Comparison of ENCODE assay signal across 1 cellular context in the genomic region with DNA sequence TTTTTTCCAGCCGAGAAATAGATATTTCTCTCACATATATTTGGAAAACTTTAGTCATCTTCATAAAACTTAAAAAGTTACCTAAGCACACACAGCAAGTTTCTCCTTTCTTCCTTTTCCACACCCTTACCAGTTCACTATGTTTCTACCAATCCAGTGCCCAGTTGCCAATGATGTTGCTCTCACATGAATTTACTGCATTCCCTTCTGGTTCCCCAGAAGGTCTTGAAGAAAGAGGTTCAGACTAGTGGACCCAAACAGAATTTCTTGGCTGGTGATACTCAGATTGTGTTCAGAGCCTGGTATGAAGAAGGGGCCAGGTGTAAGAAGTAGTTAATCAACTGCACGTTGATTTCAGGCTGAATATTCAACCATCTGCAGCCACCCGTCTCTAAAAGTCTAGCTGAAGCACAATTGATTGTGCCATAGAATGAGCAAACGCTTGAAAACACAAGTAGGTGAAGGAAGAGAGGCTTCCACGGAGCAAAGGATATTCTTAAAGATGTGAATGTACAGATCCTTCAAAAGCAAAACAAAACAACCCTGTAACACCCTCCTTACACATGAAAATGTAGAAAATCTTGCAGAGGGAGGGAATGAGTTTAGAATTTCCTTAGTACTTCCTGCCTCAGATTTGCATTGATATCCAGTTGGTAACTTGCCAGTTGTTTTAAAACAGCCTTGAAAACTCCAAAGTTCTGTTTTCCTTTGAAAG.
TF ChIP-seq lines count a peak whose summit lies in the region.

No MANE protein-coding gene starts in this region.

TF ChIP-seq in SK-N-SH treated with all-trans-retinoic acid at 6 μM for 48 hours, 23 proteins besides CTCF, POLR2A, EP300 and RAD21 (continued from another document):
- TF ChIP-seq, protein P1, sequence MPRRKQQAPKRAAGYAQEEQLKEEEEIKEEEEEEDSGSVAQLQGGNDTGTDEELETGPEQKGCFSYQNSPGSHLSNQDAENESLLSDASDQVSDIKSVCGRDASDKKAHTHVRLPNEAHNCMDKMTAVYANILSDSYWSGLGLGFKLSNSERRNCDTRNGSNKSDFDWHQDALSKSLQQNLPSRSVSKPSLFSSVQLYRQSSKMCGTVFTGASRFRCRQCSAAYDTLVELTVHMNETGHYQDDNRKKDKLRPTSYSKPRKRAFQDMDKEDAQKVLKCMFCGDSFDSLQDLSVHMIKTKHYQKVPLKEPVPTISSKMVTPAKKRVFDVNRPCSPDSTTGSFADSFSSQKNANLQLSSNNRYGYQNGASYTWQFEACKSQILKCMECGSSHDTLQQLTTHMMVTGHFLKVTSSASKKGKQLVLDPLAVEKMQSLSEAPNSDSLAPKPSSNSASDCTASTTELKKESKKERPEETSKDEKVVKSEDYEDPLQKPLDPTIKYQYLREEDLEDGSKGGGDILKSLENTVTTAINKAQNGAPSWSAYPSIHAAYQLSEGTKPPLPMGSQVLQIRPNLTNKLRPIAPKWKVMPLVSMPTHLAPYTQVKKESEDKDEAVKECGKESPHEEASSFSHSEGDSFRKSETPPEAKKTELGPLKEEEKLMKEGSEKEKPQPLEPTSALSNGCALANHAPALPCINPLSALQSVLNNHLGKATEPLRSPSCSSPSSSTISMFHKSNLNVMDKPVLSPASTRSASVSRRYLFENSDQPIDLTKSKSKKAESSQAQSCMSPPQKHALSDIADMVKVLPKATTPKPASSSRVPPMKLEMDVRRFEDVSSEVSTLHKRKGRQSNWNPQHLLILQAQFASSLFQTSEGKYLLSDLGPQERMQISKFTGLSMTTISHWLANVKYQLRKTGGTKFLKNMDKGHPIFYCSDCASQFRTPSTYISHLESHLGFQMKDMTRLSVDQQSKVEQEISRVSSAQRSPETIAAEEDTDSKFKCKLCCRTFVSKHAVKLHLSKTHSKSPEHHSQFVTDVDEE (CRISPR knock-in tag; IDR thresholded peaks at IDR 0.05): no peak
- TF ChIP-seq, protein P2, sequence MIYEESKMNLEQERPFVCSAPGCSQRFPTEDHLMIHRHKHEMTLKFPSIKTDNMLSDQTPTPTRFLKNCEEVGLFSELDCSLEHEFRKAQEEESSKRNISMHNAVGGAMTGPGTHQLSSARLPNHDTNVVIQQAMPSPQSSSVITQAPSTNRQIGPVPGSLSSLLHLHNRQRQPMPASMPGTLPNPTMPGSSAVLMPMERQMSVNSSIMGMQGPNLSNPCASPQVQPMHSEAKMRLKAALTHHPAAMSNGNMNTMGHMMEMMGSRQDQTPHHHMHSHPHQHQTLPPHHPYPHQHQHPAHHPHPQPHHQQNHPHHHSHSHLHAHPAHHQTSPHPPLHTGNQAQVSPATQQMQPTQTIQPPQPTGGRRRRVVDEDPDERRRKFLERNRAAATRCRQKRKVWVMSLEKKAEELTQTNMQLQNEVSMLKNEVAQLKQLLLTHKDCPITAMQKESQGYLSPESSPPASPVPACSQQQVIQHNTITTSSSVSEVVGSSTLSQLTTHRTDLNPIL (CRISPR knock-in tag; IDR thresholded peaks at IDR 0.05; ENCODE audit: low read depth): no peak
- TF ChIP-seq SNAI2 (CRISPR knock-in tag; IDR thresholded peaks at IDR 0.05) (no peak), ARNTL (CRISPR knock-in tag; IDR thresholded peaks at IDR 0.05; ENCODE audit: borderline replicate concordance, low read depth) (no peak), ZNF8 (CRISPR knock-in tag; IDR thresholded peaks at IDR 0.05) (no peak), ZNF70 (CRISPR knock-in tag; IDR thresholded peaks at IDR 0.05) (no peak)
